ENCODE assay signal across 9 cellular contexts in genomic region chr13:71408416-71408815, GRCh38.
"Had no signal": no experiment of that assay in that cellular context is flagged by ENCODE, and none has a peak within 500 bp of the region (broad histone marks: within the 10 kb centered on the region; RNA-seq: fewer than 3 reads in every experiment).

No MANE protein-coding gene starts in this region.

- H3K4me3 Mint-ChIP-seq: HFFc6 had no signal

- DNase-seq: GM23248, GOT3, H7, HFFc6, IMR-90 had no signal

- H3K9me3 ChIP-seq: HAP-1 had no signal

- FAIRE-seq: HTR-8/SVneo, K562 had no signal

- H3K27ac ChIP-seq: GM23248, HL-60 had no signal

- H3K4me1 ChIP-seq: HAP-1 had no signal

- H3K36me3 ChIP-seq: HAP-1 had no signal

- H3K27ac Mint-ChIP-seq: HFFc6 had no signal

- H3K4me3 ChIP-seq: GM23248, HAP-1, K562 had no signal
